12 cellular contexts compared by ENCODE assay signal in the genomic region with DNA sequence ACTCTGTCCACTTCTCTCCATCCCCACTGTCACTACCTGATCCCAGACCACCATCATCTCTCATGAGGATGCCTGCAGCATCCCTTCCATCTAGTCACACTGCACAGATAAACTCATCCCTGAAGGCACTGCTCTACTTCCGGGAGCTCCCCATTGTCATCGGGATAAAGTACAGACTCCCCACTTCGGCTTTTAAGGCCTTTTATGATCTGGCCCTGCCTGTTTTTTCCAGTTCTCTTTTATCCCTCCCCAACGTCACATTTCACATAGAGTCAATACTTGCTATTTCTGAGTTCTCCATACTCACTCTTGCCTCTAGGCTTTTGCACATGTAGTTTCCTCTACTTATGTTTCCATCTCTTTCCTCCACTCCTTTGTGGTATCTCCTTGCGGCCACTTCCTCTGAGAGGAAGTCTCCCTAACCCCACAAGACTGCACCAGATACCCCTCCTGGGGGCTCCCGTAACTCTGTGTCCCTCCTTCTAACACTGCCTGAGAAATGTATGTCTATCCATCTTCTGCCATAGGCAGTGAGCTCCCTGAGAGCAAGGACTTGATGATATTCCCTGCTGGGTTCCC.
DNase-seq lines count a peak whose midpoint lies in the region; ATAC-seq and TF ChIP-seq lines count a peak whose summit lies in the region.
"Had no signal": no experiment of that assay in that cellular context is flagged by ENCODE, and none has a peak within 500 bp of the region (broad histone marks: within the 10 kb centered on the region; RNA-seq: fewer than 3 reads in every experiment).

No MANE protein-coding gene starts in this region.

- H3K9me3 ChIP-seq in BLaER1 treated with 17β-estradiol and CSF1 and Interleukin-3, amounts not matched to agents 10 nM and 100 nM (replicated peaks in 1 of 11) = no peaks in the 10 kb centered on the region
- no peaks in the 10 kb centered on the region for H3K9me3 ChIP-seq in osteoblast (ENCODE audit: low read depth, low read length)
- H3K9me3 ChIP-seq: BE2C had no signal

- no peaks in the 10 kb centered on the region for H3K27me3 ChIP-seq in BLaER1 treated with 17β-estradiol and CSF1 and Interleukin-3, amounts not matched to agents 10 nM and 100 nM
- no peaks in the 10 kb centered on the region for H3K27me3 ChIP-seq in osteoblast (ENCODE audit: insufficient read depth, low read length)
- H3K27me3 ChIP-seq: BE2C had no signal

- peaks cover 6 to 26% (median 19%) of the 10 kb centered on the region in 10 experiments for H3K4me1 ChIP-seq in BLaER1 treated with 17β-estradiol and CSF1 and Interleukin-3, amounts not matched to agents 10 nM and 100 nM
- peaks cover 14% of the 10 kb centered on the region for H3K4me1 ChIP-seq in osteoblast (ENCODE audit: insufficient read depth, low read length)
- H3K4me1 ChIP-seq: BE2C had no signal

- H3K9ac ChIP-seq in BLaER1 treated with 17β-estradiol and CSF1 and Interleukin-3, amounts not matched to agents 10 nM and 100 nM = no peak overlapping the region

- H4K20me1 ChIP-seq in BLaER1 treated with 17β-estradiol and CSF1 and Interleukin-3, amounts not matched to agents 10 nM and 100 nM = no peaks in the 10 kb centered on the region
- no peaks in the 10 kb centered on the region for H4K20me1 ChIP-seq in osteoblast (ENCODE audit: insufficient read depth, low read length)

- DNase-seq in AG20443 (ENCODE audit: low spot score) = peak; percentile 4
- peak; percentile 64 to 78 for DNase-seq in Kasumi-1 (lab: John Stamatoyannopoulos, UW)
- DNase-seq in osteoblast (ENCODE audit: insufficient read length, low spot score, missing footprints) = peak; percentile 81
- DNase-seq in stimulated activated CD4-positive, alpha-beta T cell treated with anti-CD3 and anti-CD28 coated beads, Interleukin-15, amount 100 ng/mL, for 24 hours = no peak
- DNase-seq: BE2C, DMS53, GOT3, H9, IMR-90 had no signal

- no peak overlapping the region for H3K4me3 ChIP-seq in BLaER1 treated with 17β-estradiol and CSF1 and Interleukin-3, amounts not matched to agents 10 nM and 100 nM
- no peak overlapping the region for H3K4me3 ChIP-seq in osteoblast (ENCODE audit: insufficient read depth, low read length)

- ATAC-seq in GM21619 (IDR thresholded peaks at IDR 0.05; ENCODE audit: unreplicated experiment) (no peak), GM19467 (IDR thresholded peaks at IDR 0.05; ENCODE audit: unreplicated experiment) (no peak)

- peak overlapping the region in 9 of 11 experiments; percentile 15 to 46 (median 31); a peak in 14 of 22 replicates for H3K4me2 ChIP-seq in BLaER1 treated with 17β-estradiol and CSF1 and Interleukin-3, amounts not matched to agents 10 nM and 100 nM
- no peak overlapping the region for H3K4me2 ChIP-seq in osteoblast (ENCODE audit: insufficient read depth, low read length)

- no peaks in the 10 kb centered on the region for H3K79me2 ChIP-seq in osteoblast (ENCODE audit: insufficient read depth, low read length)

- H3K27ac ChIP-seq in BLaER1 treated with 17β-estradiol and CSF1 and Interleukin-3, amounts not matched to agents 10 nM and 100 nM = no peak overlapping the region
- no peak overlapping the region for H3K27ac ChIP-seq in osteoblast (ENCODE audit: low read depth, low read length)

- H3K36me3 ChIP-seq in BLaER1 treated with 17β-estradiol and CSF1 and Interleukin-3, amounts not matched to agents 10 nM and 100 nM = no peaks in the 10 kb centered on the region
- H3K36me3 ChIP-seq in osteoblast (ENCODE audit: insufficient read depth, low read length) = no peaks in the 10 kb centered on the region
- H3K36me3 ChIP-seq: BE2C had no signal

- TF ChIP-seq CTCF in osteoblast (IDR thresholded peaks at IDR 0.05; ENCODE audit: extremely low read depth, low read depth, low read length) = no peak

- H2AFZ ChIP-seq in osteoblast (ENCODE audit: low read length) = no peak overlapping the region
